2 cellular contexts compared by ENCODE assay signal in the genomic region with DNA sequence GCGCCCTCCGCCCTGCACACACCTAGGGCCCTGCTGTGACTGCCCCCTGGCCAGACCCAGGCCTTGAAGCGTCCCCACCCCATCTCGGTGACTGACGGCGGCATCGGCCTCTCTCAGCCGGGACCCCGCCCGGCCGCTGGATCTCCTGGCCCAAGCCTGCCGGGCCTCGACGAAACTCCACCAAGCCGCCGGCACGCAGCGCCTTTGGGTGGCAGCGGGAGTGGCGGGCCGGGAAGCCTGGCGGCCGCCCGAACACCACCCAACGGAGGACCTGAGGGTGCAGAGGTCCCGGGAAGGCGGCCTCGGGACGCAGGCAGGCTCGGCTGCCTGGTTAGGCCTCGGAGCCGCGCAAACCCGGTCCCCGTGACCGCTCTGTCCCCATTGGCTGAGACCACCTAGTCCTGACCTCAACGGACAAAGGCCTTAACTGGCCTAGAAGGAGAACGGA.
TF ChIP-seq lines count a peak whose summit lies in the region.

No MANE protein-coding gene starts in this region.

TF ChIP-seq in GM23338, 12 proteins besides CTCF, POLR2A, EP300 and RAD21:
- TF ChIP-seq ZNF114 (CRISPR knock-in tag; IDR thresholded peaks at IDR 0.05) (no peak), POLR2AphosphoS5 (IDR thresholded peaks at IDR 0.05; ENCODE audit: low read depth) (peak; percentile 57; the same call in 1 of the 2 replicates)

TF ChIP-seq in K562, 482 proteins besides CTCF, POLR2A, EP300 and RAD21:
- TF ChIP-seq DMBX1 (CRISPR knock-in tag; IDR thresholded peaks at IDR 0.05; ENCODE audit: borderline replicate concordance), result no peak
- TF ChIP-seq, protein P1, sequence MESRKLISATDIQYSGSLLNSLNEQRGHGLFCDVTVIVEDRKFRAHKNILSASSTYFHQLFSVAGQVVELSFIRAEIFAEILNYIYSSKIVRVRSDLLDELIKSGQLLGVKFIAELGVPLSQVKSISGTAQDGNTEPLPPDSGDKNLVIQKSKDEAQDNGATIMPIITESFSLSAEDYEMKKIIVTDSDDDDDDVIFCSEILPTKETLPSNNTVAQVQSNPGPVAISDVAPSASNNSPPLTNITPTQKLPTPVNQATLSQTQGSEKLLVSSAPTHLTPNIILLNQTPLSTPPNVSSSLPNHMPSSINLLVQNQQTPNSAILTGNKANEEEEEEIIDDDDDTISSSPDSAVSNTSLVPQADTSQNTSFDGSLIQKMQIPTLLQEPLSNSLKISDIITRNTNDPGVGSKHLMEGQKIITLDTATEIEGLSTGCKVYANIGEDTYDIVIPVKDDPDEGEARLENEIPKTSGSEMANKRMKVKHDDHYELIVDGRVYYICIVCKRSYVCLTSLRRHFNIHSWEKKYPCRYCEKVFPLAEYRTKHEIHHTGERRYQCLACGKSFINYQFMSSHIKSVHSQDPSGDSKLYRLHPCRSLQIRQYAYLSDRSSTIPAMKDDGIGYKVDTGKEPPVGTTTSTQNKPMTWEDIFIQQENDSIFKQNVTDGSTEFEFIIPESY (CRISPR knock-in tag; IDR thresholded peaks at IDR 0.05), result 0 out of 2 replicates have a peak, but pooled peaks have one; percentile 43
TF ChIP-seq in K562: peak in this region for 1.
